Comparison of ENCODE assay signal across 19 cellular contexts in genomic region chr4:77010841-77011354, GRCh38.
DNase-seq lines count a peak whose midpoint lies in the region; ATAC-seq, FAIRE-seq and TF ChIP-seq lines count a peak whose summit lies in the region.
"Had no signal": no experiment of that assay in that cellular context is flagged by ENCODE, and none has a peak within 500 bp of the region (broad histone marks: within the 10 kb centered on the region; RNA-seq: fewer than 3 reads in every experiment).

No MANE protein-coding gene starts in this region.

- peaks cover 31% of the 10 kb centered on the region for H3K36me3 Mint-ChIP-seq in stimulated activated effector memory CD8-positive, alpha-beta T cell treated with anti-CD3 and anti-CD28 coated beads, Interleukin-12 subunit alpha, Interleukin-12 subunit beta, amount 100 ng/mL, for 72 hours

- peak; percentile 59; the same call in 1 of the 3 replicates for ATAC-seq in RWPE2 (ENCODE audit: low read depth)
- ATAC-seq in stimulated activated effector memory CD8-positive, alpha-beta T cell treated with anti-CD3 and anti-CD28 coated beads, Interleukin-12 subunit alpha, Interleukin-12 subunit beta, amount 100 ng/mL, for 72 hours: no peak
- ATAC-seq in HepG2: no peak
- ATAC-seq: activated CD8-positive, alpha-beta T cell treated with anti-CD3 and anti-CD28 coated beads, Interleukin-2, amount 10 ng/mL, durations not matched to agents 7 days and 5 days had no signal

- CTCF ChIA-PET in HepG2 (lab: Yijun Ruan, JAX; ENCODE audit: low intra/inter-chr PET ratio, low total read pairs): no interaction called here

- no peak overlapping the region for H4K8ac ChIP-seq in trophoblast cell (ENCODE audit: low read depth, low read length)

- H2BK5ac ChIP-seq in trophoblast cell (ENCODE audit: low read depth, low read length, poor library complexity): no peak overlapping the region

- no peak for TF ChIP-seq POLR2A in HepG2 (IDR thresholded peaks at IDR 0.05; ENCODE audit: insufficient read depth in 1 of 2, low read depth in 2 of 2, low read length in 2 of 2)

- FAIRE-seq in HepG2 (lab: Jason Lieb, UNC): no peak
- FAIRE-seq: kidney had no signal

- H2AK5ac ChIP-seq in trophoblast cell (ENCODE audit: low read length): no peak overlapping the region

- H3K79me1 ChIP-seq in trophoblast cell (ENCODE audit: low read length): no peaks in the 10 kb centered on the region

- no peak overlapping the region for H3K4me3 Mint-ChIP-seq in stimulated activated effector memory CD8-positive, alpha-beta T cell treated with anti-CD3 and anti-CD28 coated beads, Interleukin-12 subunit alpha, Interleukin-12 subunit beta, amount 100 ng/mL, for 72 hours
- H3K4me3 Mint-ChIP-seq: activated CD8-positive, alpha-beta T cell treated with anti-CD3 and anti-CD28 coated beads, Interleukin-2, amount 10 ng/mL, durations not matched to agents 7 days and 5 days; activated naive CD4-positive, alpha-beta T cell treated with anti-CD3 and anti-CD28 coated beads for 36 hours; IgD-negative memory B cell; naive B cell had no signal

- no peaks in the 10 kb centered on the region for H3K27me3 ChIP-seq in RWPE2 (ENCODE audit: insufficient read depth, poor library complexity, severe bottlenecking)
- no peaks in the 10 kb centered on the region for H3K27me3 ChIP-seq in trophoblast cell (ENCODE audit: insufficient read depth, low read length)
- H3K27me3 ChIP-seq in HepG2 (ENCODE audit: control insufficient read depth in 1 of 2, insufficient read depth in 2 of 2, low read length in 2 of 2): no peaks in the 10 kb centered on the region
- H3K27me3 ChIP-seq: sigmoid colon, suprapubic skin had no signal

- TF ChIP-seq RAD21 in HepG2 (CRISPR knock-in tag; IDR thresholded peaks at IDR 0.05): no peak

- H3K36me3 ChIP-seq in RWPE2 (ENCODE audit: low read depth) (peaks cover 14% of the 10 kb centered on the region), trophoblast cell (ENCODE audit: control insufficient read depth in 1 of 2, insufficient read depth in 2 of 2, low read length in 2 of 2) (peaks cover 12 to 34% of the 10 kb centered on the region in 2 experiments), HepG2 (replicated peaks in 1 of 2; ENCODE audit: control insufficient read depth in 1 of 2, insufficient read depth in 2 of 2, low read length in 2 of 2) (peaks cover 6 to 45% of the 10 kb centered on the region in 2 experiments)

- no peak overlapping the region for H3K23ac ChIP-seq in trophoblast cell (ENCODE audit: low read length)

- TF ChIP-seq EP300 in HepG2 (IDR thresholded peaks at IDR 0.05; ENCODE audit: low read depth in 2 of 2, low read length in 2 of 2) (no peak), HepG2 (CRISPR knock-in tag; IDR thresholded peaks at IDR 0.05; ENCODE audit: borderline replicate concordance) (no peak)

- H4K91ac ChIP-seq in trophoblast cell (ENCODE audit: low read depth, low read length): no peak overlapping the region

- DNase-seq in GM04504 (ENCODE audit: low read depth): peak; percentile 65
- DNase-seq in RWPE2 (ENCODE audit: low spot score): no peak
- peak; percentile 59 for DNase-seq in fibroblast of gingiva (ENCODE audit: low read depth)
- no peak for DNase-seq in trophoblast cell
- DNase-seq in stimulated activated effector memory CD8-positive, alpha-beta T cell treated with anti-CD3 and anti-CD28 coated beads, Interleukin-12 subunit alpha, Interleukin-12 subunit beta, amount 100 ng/mL, for 72 hours (ENCODE audit: low spot score in 2 of 2): no peak
- DNase-seq in HepG2 (ENCODE audit: low spot score): no peak
- no peak for DNase-seq in posterior vena cava (ENCODE audit: low spot score)
- DNase-seq in MV-4-11 (lab: John Stamatoyannopoulos, UW): no peak
- DNase-seq: activated CD8-positive, alpha-beta T cell treated with anti-CD3 and anti-CD28 coated beads, Interleukin-2, amount 10 ng/mL, durations not matched to agents 7 days and 5 days; activated naive CD4-positive, alpha-beta T cell treated with anti-CD3 and anti-CD28 coated beads for 36 hours; cortex of kidney; kidney; naive B cell; NCI-H1694; NCI-H524 treated with DMSO at 0.1 percent for 48 hours; RPMI8226; sigmoid colon had no signal

- H3K4me2 ChIP-seq in trophoblast cell (ENCODE audit: low read length) (no peak overlapping the region), HepG2 (ENCODE audit: low read depth, low read length) (no peak overlapping the region)

- no peak overlapping the region for H2BK12ac ChIP-seq in trophoblast cell (ENCODE audit: low read length)

- H3K14ac ChIP-seq in trophoblast cell (ENCODE audit: low read length): no peak overlapping the region

- peaks cover 2% of the 10 kb centered on the region for H3K79me2 ChIP-seq in trophoblast cell (ENCODE audit: control insufficient read depth, insufficient read depth, low read length, poor library complexity)
- no peaks in the 10 kb centered on the region for H3K79me2 ChIP-seq in HepG2 (ENCODE audit: insufficient read depth, low read length)

- no CpG with 5 or more reads among the region's 3 CpGs for WGBS in trophoblast cell (ENCODE audit: extremely low coverage, insufficient coverage, insufficient read length)
- 100% methylated on average over 3 of the region's 3 CpGs for WGBS in HepG2 (ENCODE audit: low lambda C conversion rate)

- H3K4me1 Mint-ChIP-seq in stimulated activated effector memory CD8-positive, alpha-beta T cell treated with anti-CD3 and anti-CD28 coated beads, Interleukin-12 subunit alpha, Interleukin-12 subunit beta, amount 100 ng/mL, for 72 hours: peaks cover 49% of the 10 kb centered on the region

- H3K27ac Mint-ChIP-seq in stimulated activated effector memory CD8-positive, alpha-beta T cell treated with anti-CD3 and anti-CD28 coated beads, Interleukin-12 subunit alpha, Interleukin-12 subunit beta, amount 100 ng/mL, for 72 hours: no peak overlapping the region
- H3K27ac Mint-ChIP-seq: activated CD8-positive, alpha-beta T cell treated with anti-CD3 and anti-CD28 coated beads, Interleukin-2, amount 10 ng/mL, durations not matched to agents 7 days and 5 days; activated naive CD4-positive, alpha-beta T cell treated with anti-CD3 and anti-CD28 coated beads for 36 hours; IgD-negative memory B cell; naive B cell had no signal

- H3K4me3 ChIP-seq in RWPE2 (ENCODE audit: severe bottlenecking): no peak overlapping the region
- H3K4me3 ChIP-seq in trophoblast cell (ENCODE audit: low read depth, low read length): no peak overlapping the region
- no peak overlapping the region for H3K4me3 ChIP-seq in HepG2 (replicated peaks in 1 of 3; ENCODE audit: insufficient read depth in 1 of 3, low read depth in 2 of 3, low read length in 3 of 3)
- H3K4me3 ChIP-seq: sigmoid colon, suprapubic skin had no signal

- TF ChIP-seq CTCF in RWPE2 (IDR thresholded peaks at IDR 0.05; ENCODE audit: poor library complexity, severe bottlenecking) (no peak), HepG2 (CRISPR knock-in tag; IDR thresholded peaks at IDR 0.05) (no peak)

- no peak overlapping the region for H2BK120ac ChIP-seq in trophoblast cell (ENCODE audit: insufficient read depth, low read length, poor library complexity)

- POLR2A ChIA-PET in HepG2 (lab: Yijun Ruan, JAX): no interaction called here

- no peak overlapping the region for H4K12ac ChIP-seq in trophoblast cell (ENCODE audit: low read depth, low read length)

- H3K4ac ChIP-seq in trophoblast cell (ENCODE audit: low read depth, low read length): peak overlapping the region; percentile 27

- H3K27ac ChIP-seq in RWPE2 (ENCODE audit: poor library complexity, severe bottlenecking) (no peak overlapping the region), trophoblast cell (ENCODE audit: low read depth, low read length) (no peak overlapping the region), HepG2 (ENCODE audit: extremely low read length, insufficient read depth, low read length) (no peak overlapping the region)
- H3K27ac ChIP-seq: sigmoid colon, suprapubic skin had no signal

- H3K9me3 Mint-ChIP-seq in stimulated activated effector memory CD8-positive, alpha-beta T cell treated with anti-CD3 and anti-CD28 coated beads, Interleukin-12 subunit alpha, Interleukin-12 subunit beta, amount 100 ng/mL, for 72 hours: no peaks in the 10 kb centered on the region
- H3K9me3 Mint-ChIP-seq: activated naive CD4-positive, alpha-beta T cell treated with anti-CD3 and anti-CD28 coated beads for 36 hours; IgD-negative memory B cell; naive B cell had no signal

- H2AFZ ChIP-seq in trophoblast cell (ENCODE audit: insufficient read depth, low read length, poor library complexity): no peak overlapping the region
- no peak overlapping the region for H2AFZ ChIP-seq in HepG2 (ENCODE audit: low read length)

- no peak overlapping the region for H3K18ac ChIP-seq in trophoblast cell (ENCODE audit: low read length)

- H3K9me3 ChIP-seq in RWPE2 (ENCODE audit: severe bottlenecking): no peaks in the 10 kb centered on the region
- no peaks in the 10 kb centered on the region for H3K9me3 ChIP-seq in trophoblast cell (ENCODE audit: insufficient read depth, low read depth, low read length)
- no peaks in the 10 kb centered on the region for H3K9me3 ChIP-seq in HepG2 (ENCODE audit: low read length)
- H3K9me3 ChIP-seq: sigmoid colon, suprapubic skin had no signal

- no TSS peak for BruUV-seq in HepG2 (replicated peaks; lab: Mats Ljungman, UMichigan)

- peaks cover 20% of the 10 kb centered on the region for H3K4me1 ChIP-seq in RWPE2 (ENCODE audit: insufficient read depth, poor library complexity, severe bottlenecking)
- H3K4me1 ChIP-seq in trophoblast cell (ENCODE audit: control insufficient read depth in 1 of 2, insufficient read depth in 2 of 2, low read length in 2 of 2): peaks cover 4 to 14% of the 10 kb centered on the region in 2 experiments
- H3K4me1 ChIP-seq in HepG2 (ENCODE audit: insufficient read depth, low read length): no peaks in the 10 kb centered on the region

- no peak overlapping the region for H3K9ac ChIP-seq in trophoblast cell (ENCODE audit: low read length)
- H3K9ac ChIP-seq in HepG2 (ENCODE audit: insufficient read depth, low read depth, low read length): no peak overlapping the region

- no peaks in the 10 kb centered on the region for H4K20me1 ChIP-seq in HepG2 (ENCODE audit: insufficient read depth, low read length)

- intact Hi-C loops in HepG2 (cut with micrococcal nuclease; ENCODE audit: unreplicated experiment) (no loop called here), posterior vena cava (cut with DNase I) (no loop called here)

- in situ Hi-C loops in HepG2 (cut with HindIII; ENCODE audit: extremely low pct_ligation_motif_present, low pct_unique_long_range_greater_than_20kb): no loop called here

TF ChIP-seq in HepG2, 621 proteins besides CTCF, POLR2A, EP300 and RAD21 (continues in another document):
- no peak for TF ChIP-seq CBX5 (CRISPR knock-in tag; IDR thresholded peaks at IDR 0.05; ENCODE audit: borderline replicate concordance)
- TF ChIP-seq ZKSCAN8 (CRISPR knock-in tag; IDR thresholded peaks at IDR 0.05; ENCODE audit: borderline replicate concordance): no peak
- TF ChIP-seq STAT5B (CRISPR knock-in tag; IDR thresholded peaks at IDR 0.05): no peak
- no peak for TF ChIP-seq ZNF883 (CRISPR knock-in tag; IDR thresholded peaks at IDR 0.05; ENCODE audit: not compliant biosample characterization)

Comparison
In these comparisons a context has a peak if more than half of its experiments do, and no peak if none do; other contexts are left out.
1. DNase-seq: peak in GM04504 (single experiment) and fibroblast of gingiva (single experiment); none in RWPE2 (single experiment), trophoblast cell (0 of 2), stimulated activated effector memory CD8-positive, alpha-beta T cell treated with anti-CD3 and anti-CD28 coated beads, Interleukin-12 subunit alpha, Interleukin-12 subunit beta, amount 100 ng/mL, for 72 hours (0 of 2), HepG2 (single experiment), posterior vena cava (single experiment) and MV-4-11 (single experiment).